Comparison of ENCODE assay signal across 12 cellular contexts in genomic region chr9:17219261-17219660, GRCh38.
A peak's percentile ranks its signal among the peaks of the same experiment; 100 is the strongest.
DNase-seq lines count a peak whose midpoint lies in the region; ATAC-seq and TF ChIP-seq lines count a peak whose summit lies in the region.
"Had no signal": no experiment of that assay in that cellular context is flagged by ENCODE, and none has a peak within 500 bp of the region (broad histone marks: within the 10 kb centered on the region; RNA-seq: fewer than 3 reads in every experiment).

No MANE protein-coding gene starts in this region.

- intact Hi-C loops in adrenal gland (cut with DNase I) (no loop called here), esophagus muscularis mucosa (cut with DNase I) (no loop called here)

- no peak for TF ChIP-seq EP300 in esophagus muscularis mucosa (IDR thresholded peaks at IDR 0.05)

- H3K27me3 ChIP-seq in adrenal gland (no peaks in the 10 kb centered on the region), esophagus muscularis mucosa (no peaks in the 10 kb centered on the region)
- H3K27me3 ChIP-seq: upper lobe of right lung had no signal

- DNase-seq in ACHN (peak; percentile 17), HCEC 1CT (peak; percentile 8), adrenal gland (no peak), iris pigment epithelial cell (ENCODE audit: low read depth) (peak; percentile 31), COR-L47 (lab: John Stamatoyannopoulos, UW) (no peak), esophagus muscularis mucosa (ENCODE audit: extremely low spot score) (no peak), GDM1 (lab: John Stamatoyannopoulos, UW) (no peak)
- DNase-seq: CD4-positive, CD25-positive, alpha-beta regulatory T cell; naive thymus-derived CD4-positive, alpha-beta T cell; upper lobe of right lung had no signal

- H3K9me3 ChIP-seq in adrenal gland (replicated peaks in 1 of 3) (no peaks in the 10 kb centered on the region), esophagus muscularis mucosa (no peaks in the 10 kb centered on the region)
- H3K9me3 ChIP-seq: upper lobe of right lung had no signal

- H3K36me3 ChIP-seq in adrenal gland (replicated peaks in 1 of 2) (no peaks in the 10 kb centered on the region), esophagus muscularis mucosa (no peaks in the 10 kb centered on the region)
- H3K36me3 ChIP-seq: upper lobe of right lung had no signal

- H3K27ac ChIP-seq in adrenal gland (no peak overlapping the region), esophagus muscularis mucosa (replicated peaks in 1 of 4) (no peak overlapping the region)
- H3K27ac ChIP-seq: skin epidermis, upper lobe of right lung had no signal

- ATAC-seq in GM21717 (IDR thresholded peaks at IDR 0.05; ENCODE audit: unreplicated experiment) = no peak
- ATAC-seq: naive thymus-derived CD4-positive, alpha-beta T cell; upper lobe of right lung had no signal

- H3K4me1 ChIP-seq in adrenal gland (replicated peaks in 1 of 2) (no peaks in the 10 kb centered on the region), esophagus muscularis mucosa (no peaks in the 10 kb centered on the region)
- H3K4me1 ChIP-seq: upper lobe of right lung had no signal

- no peak overlapping the region for H3K4me3 ChIP-seq in adrenal gland
- H3K4me3 ChIP-seq in esophagus muscularis mucosa = no peak overlapping the region
- H3K4me3 ChIP-seq: skin epidermis, upper lobe of right lung had no signal

- in situ Hi-C loops in ACHN (cut with HindIII; ENCODE audit: low pct_ligation_motif_present, low pct_unique_long_range_greater_than_20kb, low sequenced_read_pairs) = no loop called here

- TF ChIP-seq POLR2A in adrenal gland (IDR thresholded peaks at IDR 0.05) = no peak
- no peak for TF ChIP-seq POLR2A in esophagus muscularis mucosa (IDR thresholded peaks at IDR 0.05; ENCODE audit: low read depth)

- TF ChIP-seq CTCF in adrenal gland (IDR thresholded peaks at IDR 0.05) (peak in 4 of 6 experiments; percentile 15 to 36 (median 26)), esophagus muscularis mucosa (IDR thresholded peaks at IDR 0.05) (no peak)

Comparison
In these comparisons a context has a peak if more than half of its experiments do, and no peak if none do; other contexts are left out.
1. DNase-seq: peak in ACHN (single experiment), HCEC 1CT (single experiment) and iris pigment epithelial cell (single experiment); none in adrenal gland (0 of 7), COR-L47 (single experiment), esophagus muscularis mucosa (single experiment) and GDM1 (single experiment).
2. CTCF ChIP-seq: peak in adrenal gland (4 of 6); none in esophagus muscularis mucosa (0 of 3).